8 cellular contexts compared by ENCODE assay signal in genomic region chr17:59106463-59107305, GRCh38. TPM values are rescaled to one million over a fixed set of nuclear protein-coding genes. Genes with fewer than 3 reads are reported as not detected.
DNase-seq lines count a peak whose midpoint lies in the region; ATAC-seq and TF ChIP-seq lines count a peak whose summit lies in the region.

A gene with protein sequence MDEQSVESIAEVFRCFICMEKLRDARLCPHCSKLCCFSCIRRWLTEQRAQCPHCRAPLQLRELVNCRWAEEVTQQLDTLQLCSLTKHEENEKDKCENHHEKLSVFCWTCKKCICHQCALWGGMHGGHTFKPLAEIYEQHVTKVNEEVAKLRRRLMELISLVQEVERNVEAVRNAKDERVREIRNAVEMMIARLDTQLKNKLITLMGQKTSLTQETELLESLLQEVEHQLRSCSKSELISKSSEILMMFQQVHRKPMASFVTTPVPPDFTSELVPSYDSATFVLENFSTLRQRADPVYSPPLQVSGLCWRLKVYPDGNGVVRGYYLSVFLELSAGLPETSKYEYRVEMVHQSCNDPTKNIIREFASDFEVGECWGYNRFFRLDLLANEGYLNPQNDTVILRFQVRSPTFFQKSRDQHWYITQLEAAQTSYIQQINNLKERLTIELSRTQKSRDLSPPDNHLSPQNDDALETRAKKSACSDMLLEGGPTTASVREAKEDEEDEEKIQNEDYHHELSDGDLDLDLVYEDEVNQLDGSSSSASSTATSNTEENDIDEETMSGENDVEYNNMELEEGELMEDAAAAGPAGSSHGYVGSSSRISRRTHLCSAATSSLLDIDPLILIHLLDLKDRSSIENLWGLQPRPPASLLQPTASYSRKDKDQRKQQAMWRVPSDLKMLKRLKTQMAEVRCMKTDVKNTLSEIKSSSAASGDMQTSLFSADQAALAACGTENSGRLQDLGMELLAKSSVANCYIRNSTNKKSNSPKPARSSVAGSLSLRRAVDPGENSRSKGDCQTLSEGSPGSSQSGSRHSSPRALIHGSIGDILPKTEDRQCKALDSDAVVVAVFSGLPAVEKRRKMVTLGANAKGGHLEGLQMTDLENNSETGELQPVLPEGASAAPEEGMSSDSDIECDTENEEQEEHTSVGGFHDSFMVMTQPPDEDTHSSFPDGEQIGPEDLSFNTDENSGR (minus strand): TSS chr17:59106880. CDS start chr17:59106461, 419 bp downstream.

- no peaks in the 10 kb centered on the region for H3K36me3 ChIP-seq in right atrium auricular region
- H3K36me3 ChIP-seq in uterus: no peaks in the 10 kb centered on the region

- intact Hi-C loops in T-helper 2 cell treated with Interferon-gamma antibody and Interleukin-4, amounts not matched to agents 100 ng/mL and 5 ng/mL, for 36 hours (cut with micrococcal nuclease): loop anchor here (1.0 to 5.0 kb wide), 6 partner anchors 49 to 768 kb away; partner anchors contain the start of genes CLTC, GDPD1, PRR11 and SKA2
- intact Hi-C loops in uterus (cut with DNase I; ENCODE audit: low total_unique reads): no loop called here

- ATAC-seq in GM18499 (IDR thresholded peaks at IDR 0.05; ENCODE audit: insufficient read depth, unreplicated experiment) (peak; percentile 82), HG02943 (IDR thresholded peaks at IDR 0.05; ENCODE audit: low read depth, unreplicated experiment) (peak; percentile 89)

- H3K4me3 ChIP-seq in right atrium auricular region (peak within 1 kb of the TSS; percentile 91 to 96), uterus (peak within 1 kb of the TSS; percentile 79 to 83)

- no peaks in the 10 kb centered on the region for H3K27me3 ChIP-seq in right atrium auricular region
- no peaks in the 10 kb centered on the region for H3K27me3 ChIP-seq in uterus

- peak in 1 of 2 donors; percentile 37 for TF ChIP-seq CTCF in right atrium auricular region (IDR thresholded peaks at IDR 0.05)
- peak in 3 of 4 experiments; percentile 10 to 32 (median 28) for TF ChIP-seq CTCF in uterus (IDR thresholded peaks at IDR 0.05)

- DNase-seq in NCI-H187 treated with DMSO at 0.1 percent for 48 hours (lab: John Stamatoyannopoulos, UW) (peak; percentile 89), anterior cingulate cortex (lab: John Stamatoyannopoulos, UW) (peak; percentile 72 to 97 (median 95)), right atrium auricular region (ENCODE audit: low spot score) (peak; percentile 97), pulmonary artery endothelial cell (ENCODE audit: low read depth, low spot score) (peak; percentile 95), uterus (peak; percentile 97 to 98)

- H3K27ac ChIP-seq in right atrium auricular region (peak within 1 kb of the TSS; percentile 95), uterus (peak within 1 kb of the TSS; percentile 82)

- no peaks in the 10 kb centered on the region for H3K9me3 ChIP-seq in right atrium auricular region
- H3K9me3 ChIP-seq in uterus: no peaks in the 10 kb centered on the region

- TF ChIP-seq POLR2A in uterus (IDR thresholded peaks at IDR 0.05): peak; percentile 82 to 84

- H3K4me1 ChIP-seq in right atrium auricular region (peaks cover 0 to 24% of the 10 kb centered on the region in 2 donors), uterus (no peaks in the 10 kb centered on the region)

RNA-seq across cellular contexts. Expression of the gene that starts here (rescaled TPM):
- total RNA-seq in T-helper 2 cell treated with Interferon-gamma antibody and Interleukin-4, amounts not matched to agents 100 ng/mL and 5 ng/mL, for 36 hours: 22.0 and 24.6 TPM in 2 replicates
- total RNA-seq in right atrium auricular region (10 to 100 TPM; 12.9 to 20.5 TPM), pulmonary artery endothelial cell (58.8 and 80.2 TPM in 2 replicates), uterus (10 to 100 TPM in 3 of 4 donors, 1 to 10 TPM in 1; 5.0 to 38.9 (median 21.4) TPM)

Comparison
In these comparisons a context has a peak if more than half of its experiments do, and no peak if none do; other contexts are left out.
1. Peak in every context shown above with its lines: DNase-seq, ATAC-seq, H3K4me3 ChIP-seq and H3K27ac ChIP-seq.